16 cellular contexts compared by ENCODE assay signal in genomic region chr12:25591132-25591531, GRCh38. TPM values are rescaled to one million over a fixed set of nuclear protein-coding genes. Genes with fewer than 3 reads are reported as not detected.
A peak's percentile ranks its signal among the peaks of the same experiment; 100 is the strongest.
DNase-seq lines count a peak whose midpoint lies in the region; ATAC-seq and TF ChIP-seq lines count a peak whose summit lies in the region.
"Had no signal": no experiment of that assay in that cellular context is flagged by ENCODE, and none has a peak within 500 bp of the region (broad histone marks: within the 10 kb centered on the region; RNA-seq: fewer than 3 reads in every experiment).

No MANE protein-coding gene starts in this region.

- H3K27me3 ChIP-seq in SK-N-SH (ENCODE audit: insufficient read depth), result no peaks in the 10 kb centered on the region
- H3K27me3 ChIP-seq: sigmoid colon, tibial nerve had no signal

- no peaks in the 10 kb centered on the region for H4K20me1 ChIP-seq in SK-N-SH (ENCODE audit: insufficient read depth)

- H3K9ac ChIP-seq in SK-N-SH, result no peak overlapping the region

- H2AFZ ChIP-seq in SK-N-SH (ENCODE audit: low read depth), result no peak overlapping the region

- ATAC-seq in sciatic nerve, result peak; percentile 41
- no peak for ATAC-seq in HG03135 (IDR thresholded peaks at IDR 0.05; ENCODE audit: unreplicated experiment)

- TF ChIP-seq RAD21 in SK-N-SH (IDR thresholded peaks at IDR 0.05; ENCODE audit: low read length), result peak; percentile 16; the same call in 1 of the 2 replicates

- no peak for TF ChIP-seq CTCF in SK-N-SH (IDR thresholded peaks at IDR 0.05)
- TF ChIP-seq CTCF in fibroblast of mammary gland (conservative IDR thresholded peaks at IDR 0.05; ENCODE audit: control insufficient read depth, insufficient read depth, low read depth, low read length), result peak; percentile 42

- peaks cover 32% of the 10 kb centered on the region for H3K4me1 Mint-ChIP-seq in activated naive CD4-positive, alpha-beta T cell treated with anti-CD3 and anti-CD28 coated beads for 36 hours (ENCODE audit: low read depth)

- H3K79me2 ChIP-seq in SK-N-SH (ENCODE audit: insufficient read depth), result no peaks in the 10 kb centered on the region

- no peaks in the 10 kb centered on the region for H3K27me3 Mint-ChIP-seq in activated naive CD4-positive, alpha-beta T cell treated with anti-CD3 and anti-CD28 coated beads for 36 hours (ENCODE audit: low read depth)

- H3K9me2 ChIP-seq in SK-N-SH, result no peaks in the 10 kb centered on the region

- H3F3A ChIP-seq in SK-N-SH (replicated peaks; ENCODE audit: insufficient read depth), result no peaks in the 10 kb centered on the region

- no peaks in the 10 kb centered on the region; a peak in 1 of 4 replicates for H3K4me1 ChIP-seq in SK-N-SH (ENCODE audit: control insufficient read depth in 1 of 2, insufficient read depth in 2 of 2, low read depth in 1 of 2, low read length in 1 of 2)
- H3K4me1 ChIP-seq: sigmoid colon had no signal

- H3K36me3 Mint-ChIP-seq in activated naive CD4-positive, alpha-beta T cell treated with anti-CD3 and anti-CD28 coated beads for 36 hours (ENCODE audit: low read depth), result peaks cover 11% of the 10 kb centered on the region

- no peak overlapping the region for H3K4me3 Mint-ChIP-seq in activated naive CD4-positive, alpha-beta T cell treated with anti-CD3 and anti-CD28 coated beads for 36 hours

- no peak for TF ChIP-seq EP300 in SK-N-SH (IDR thresholded peaks at IDR 0.05; ENCODE audit: borderline replicate concordance in 1 of 2, low read depth in 1 of 2, low read length in 1 of 2)

- CTCF ChIA-PET in activated naive CD4-positive, alpha-beta T cell treated with anti-CD3 and anti-CD28 coated beads for 36 hours (lab: Charles Lee), result no interaction called here
- CTCF ChIA-PET in SK-N-SH (lab: Yijun Ruan, JAX), result interaction anchor here (0.7 kb wide), 1 partner anchor 231 kb away, joined by 3 read pairs; no protein-coding TSS in a partner anchor

- POLR2A ChIA-PET in SK-N-SH (lab: Yijun Ruan, JAX), result no interaction called here

- H3K4me2 ChIP-seq in SK-N-SH, result no peak overlapping the region

- peak; percentile 16 for DNase-seq in activated naive CD4-positive, alpha-beta T cell treated with anti-CD3 and anti-CD28 coated beads for 36 hours
- no peak for DNase-seq in activated naive CD4-positive, alpha-beta T cell (lab: John Stamatoyannopoulos, UW)
- DNase-seq in SK-N-SH (no peak), fibroblast of mammary gland (ENCODE audit: low read depth) (peak; percentile 26), sciatic nerve (ENCODE audit: low spot score) (no peak), NCI-H128 (lab: John Stamatoyannopoulos, UW; ENCODE audit: unreplicated experiment) (no peak)
- no peak for DNase-seq in activated T-cell treated with anti-CD3 and anti-CD28 coated beads, Interleukin-2, amount 50 U/mL, for 1 hour
- DNase-seq: effector CD8-positive, alpha-beta T cell; EL; NCI-H1105; sigmoid colon; SW 1271 had no signal

- H3K4me3 ChIP-seq in SK-N-SH (ENCODE audit: low read depth in 2 of 2, low read length in 1 of 2) (no peak overlapping the region), fibroblast of mammary gland (ENCODE audit: control insufficient read depth, low read depth, low read length) (no peak overlapping the region)
- H3K4me3 ChIP-seq: sigmoid colon, tibial nerve had no signal

- peaks cover 16% of the 10 kb centered on the region for H3K9me3 Mint-ChIP-seq in activated naive CD4-positive, alpha-beta T cell treated with anti-CD3 and anti-CD28 coated beads for 36 hours

- no peaks in the 10 kb centered on the region for H3K36me3 ChIP-seq in SK-N-SH (replicated peaks in 1 of 2; ENCODE audit: control insufficient read depth in 1 of 2, insufficient read depth in 2 of 2, low read length in 1 of 2)
- H3K36me3 ChIP-seq: sigmoid colon, tibial nerve had no signal

- intact Hi-C loops in activated naive CD4-positive, alpha-beta T cell treated with anti-CD3 and anti-CD28 coated beads for 36 hours (cut with micrococcal nuclease), result no loop called here
- intact Hi-C loops in sciatic nerve (cut with DNase I), result no loop called here

- H3K27ac Mint-ChIP-seq in activated naive CD4-positive, alpha-beta T cell treated with anti-CD3 and anti-CD28 coated beads for 36 hours, result no peak overlapping the region

- no peak overlapping the region for H3K27ac ChIP-seq in SK-N-SH (ENCODE audit: low read depth in 2 of 2, low read length in 1 of 2)
- H3K27ac ChIP-seq: sigmoid colon, tibial nerve had no signal

- no peaks in the 10 kb centered on the region for H3K9me3 ChIP-seq in SK-N-SH
- H3K9me3 ChIP-seq: sigmoid colon had no signal

TF ChIP-seq in SK-N-SH, 30 proteins besides CTCF, POLR2A, EP300 and RAD21:
- TF ChIP-seq TAF1 (IDR thresholded peaks at IDR 0.05; ENCODE audit: borderline replicate concordance, low read depth, low read length) (no peak), SIN3A (IDR thresholded peaks at IDR 0.05; ENCODE audit: borderline replicate concordance, low read depth, low read length) (no peak), ZBTB33 (IDR thresholded peaks at IDR 0.05; ENCODE audit: borderline replicate concordance, low read depth) (no peak), ELF1 (IDR thresholded peaks at IDR 0.05) (no peak), CHD2 (IDR thresholded peaks at IDR 0.05; ENCODE audit: low read length, partially characterized antibody) (no peak), FOXM1 (IDR thresholded peaks at IDR 0.05; ENCODE audit: low read depth) (no peak), MXI1 (IDR thresholded peaks at IDR 0.05; ENCODE audit: low read depth, low read length) (no peak), TEAD4 (IDR thresholded peaks at IDR 0.05; ENCODE audit: borderline replicate concordance, insufficient read depth) (no peak), RCOR1 (IDR thresholded peaks at IDR 0.05; ENCODE audit: low read length) (no peak), RXRA (IDR thresholded peaks at IDR 0.05; ENCODE audit: borderline replicate concordance, low read depth) (no peak), MEF2A (IDR thresholded peaks at IDR 0.05; ENCODE audit: borderline replicate concordance, low read depth) (no peak), NFIC (IDR thresholded peaks at IDR 0.05; ENCODE audit: borderline replicate concordance) (no peak), FOXJ3 (CRISPR knock-in tag; IDR thresholded peaks at IDR 0.05) (no peak), PBX3 (IDR thresholded peaks at IDR 0.05) (no peak), JUND (IDR thresholded peaks at IDR 0.05) (no peak), REST (IDR thresholded peaks at IDR 0.05; ENCODE audit: low read depth, low read length) (no peak), RFX5 (IDR thresholded peaks at IDR 0.05; ENCODE audit: low read length) (no peak), SMC3 (IDR thresholded peaks at IDR 0.05; ENCODE audit: low read depth, low read length) (no peak), EZH2phosphoT487 (IDR thresholded peaks at IDR 0.05; ENCODE audit: borderline replicate concordance, low read depth) (no peak)

RNA-seq across cellular contexts. Expression of gene LMNTD1, which starts 38.0 kb away (rescaled TPM):
- not detected for total RNA-seq in activated naive CD4-positive, alpha-beta T cell treated with anti-CD3 and anti-CD28 coated beads for 36 hours
- polyA plus RNA-seq in SK-N-SH (2012; rRNA removed), result 0.20 and 0.32 TPM in 2 replicates
- polyA plus RNA-seq in SK-N-SH (2012; cell fraction: cytosol; rRNA removed), result 0.67 and 0.68 TPM in 2 replicates
- polyA plus RNA-seq in SK-N-SH (2012; cell fraction: nucleus; rRNA removed), result 0.22 and 0.56 TPM in 2 replicates
- total RNA-seq in sciatic nerve, result not detected
- total RNA-seq: activated CD8-positive, alpha-beta memory T cell treated with anti-CD3 and anti-CD28 coated beads for 36 hours; mononuclear cell; tibial nerve had no signal
- polyA plus RNA-seq: sigmoid colon had no signal

Comparison
In these comparisons a context has a peak if more than half of its experiments do, and no peak if none do; other contexts are left out.
1. DNase-seq: peak in activated naive CD4-positive, alpha-beta T cell treated with anti-CD3 and anti-CD28 coated beads for 36 hours (single experiment) and fibroblast of mammary gland (single experiment); none in activated naive CD4-positive, alpha-beta T cell (0 of 4), SK-N-SH (single experiment), sciatic nerve (single experiment), NCI-H128 (single experiment) and activated T-cell treated with anti-CD3 and anti-CD28 coated beads, Interleukin-2, amount 50 U/mL, for 1 hour (single experiment).